In the genomic region with DNA sequence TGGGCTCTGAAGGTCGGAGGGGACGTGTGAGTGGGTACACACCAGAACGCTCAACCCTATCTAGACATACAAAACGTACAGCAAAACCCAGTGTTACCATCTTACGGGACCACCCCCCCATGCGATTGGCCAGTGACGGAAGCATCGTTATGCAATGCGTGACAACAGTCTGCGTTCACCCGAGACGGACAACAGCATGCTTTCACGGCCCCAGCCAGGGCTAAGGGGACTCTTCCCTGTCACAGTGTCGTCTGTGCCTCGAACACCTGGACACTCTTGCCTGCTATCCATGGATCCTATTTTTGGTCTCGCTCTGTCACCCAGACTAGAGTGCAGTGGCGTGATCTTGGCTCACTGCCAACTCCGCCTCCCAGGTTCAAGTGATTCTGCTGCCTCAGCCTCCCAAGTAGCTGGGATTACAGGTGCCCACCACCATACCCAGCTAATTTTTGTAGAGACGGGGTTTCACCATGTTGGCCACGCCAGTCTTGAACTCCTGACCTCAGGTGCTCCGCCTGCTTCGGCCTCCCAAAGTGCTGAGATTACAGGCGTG, we compare ENCODE assay signal across 27 cellular contexts.
"Had no signal": no experiment of that assay in that cellular context is flagged by ENCODE, and none has a peak within 500 bp of the region (broad histone marks: within the 10 kb centered on the region; RNA-seq: fewer than 3 reads in every experiment).

No MANE protein-coding gene starts in this region.

- ATAC-seq: activated CD4-positive, CD25-positive, alpha-beta regulatory T cell treated with anti-CD3 and anti-CD28 coated beads, Interleukin-2, amount 50 U/mL, for 24 hours; body of pancreas; effector memory CD8-positive, alpha-beta T cell; gastrocnemius medialis; lower lobe of right lung; naive thymus-derived CD8-positive, alpha-beta T cell; upper lobe of right lung had no signal

- H3K4me1 ChIP-seq: body of pancreas, gastrocnemius medialis, lower lobe of right lung, spleen, suprapubic skin, tibial artery, upper lobe of right lung had no signal

- H3K36me3 ChIP-seq: cardiac muscle cell, gastrocnemius medialis, lower lobe of right lung, ovary, suprapubic skin, upper lobe of right lung had no signal

- DNase-seq: activated CD4-positive, alpha-beta T cell treated with anti-CD3 and anti-CD28 coated beads for 48 hours; activated CD4-positive, alpha-beta T cell treated with anti-CD3 and anti-CD28 coated beads, Interleukin-2, amount 50 U/mL, for 48 hours; activated CD8-positive, alpha-beta memory T cell treated with anti-CD3 and anti-CD28 coated beads for 24 hours; activated effector memory CD4-positive, alpha-beta T cell treated with Interleukin-2 at 50 U/mL for 16 hours; activated naive CD4-positive, alpha-beta T cell treated with Interleukin-2 at 50 U/mL for 16 hours; aorta; body of pancreas; effector memory CD8-positive, alpha-beta T cell; erythroblast; gastrocnemius medialis; hippocampal formation; lower lobe of right lung; mesenchymal stem cell; ovary; spleen; stimulated activated naive CD4-positive, alpha-beta T cell; T-helper 9 cell; tibial artery; upper lobe of right lung; WERI-Rb-1 had no signal

- H3K27ac ChIP-seq: body of pancreas, cardiac muscle cell, coronary artery, gastrocnemius medialis, lower lobe of right lung, ovary, spleen, suprapubic skin, tibial artery, upper lobe of right lung, WERI-Rb-1 had no signal

- H3K4me3 ChIP-seq: body of pancreas, cardiac muscle cell, coronary artery, gastrocnemius medialis, lower lobe of right lung, ovary, spleen, suprapubic skin, tibial artery, upper lobe of right lung had no signal

- H3K9me3 ChIP-seq: body of pancreas, gastrocnemius medialis, suprapubic skin, upper lobe of right lung had no signal

- FAIRE-seq: keratinocyte, TTC549 had no signal

- H3K27me3 ChIP-seq: body of pancreas, cardiac muscle cell, gastrocnemius medialis, ovary, spleen, suprapubic skin, tibial artery, upper lobe of right lung had no signal
